1 cellular context compared by ENCODE assay signal in genomic region chr16:27268376-27269299, GRCh38.
TF ChIP-seq lines count a peak whose summit lies in the region.

TSS of gene NSMCE1 (minus strand) at chr16:27268772. CDS start at chr16:27257570, 11,202 bp downstream.

TF ChIP-seq in HEK293, 187 proteins besides CTCF, POLR2A, EP300 and RAD21 (continued from another document and continues in another):
- TF ChIP-seq KLF10 (tag by site-specific recombination; IDR thresholded peaks at IDR 0.05) (no peak), YY1 (tag by site-specific recombination; IDR thresholded peaks at IDR 0.05) (peak; percentile 58), ZNF221 (tag by site-specific recombination; IDR thresholded peaks at IDR 0.05; ENCODE audit: borderline replicate concordance) (no peak), ZNF175 (tag by site-specific recombination; IDR thresholded peaks at IDR 0.05) (no peak), SP3 (tag by site-specific recombination; IDR thresholded peaks at IDR 0.05) (no peak), ZBTB20 (tag by site-specific recombination; IDR thresholded peaks at IDR 0.05) (no peak; the same call in 1 of the 2 replicates), ZNF2 (tag by site-specific recombination; IDR thresholded peaks at IDR 0.05) (no peak), ZIC2 (tag by site-specific recombination; IDR thresholded peaks at IDR 0.05) (peak; percentile 77), KLF7 (tag by site-specific recombination; IDR thresholded peaks at IDR 0.05; ENCODE audit: borderline replicate concordance) (no peak), ZNF701 (tag by site-specific recombination; IDR thresholded peaks at IDR 0.05) (no peak; the same call in 1 of the 2 replicates), SETDB1 (IDR thresholded peaks at IDR 0.05; ENCODE audit: insufficient read length, low read length) (no peak), BCL6B (tag by site-specific recombination; IDR thresholded peaks at IDR 0.05) (no peak), ZNF610 (tag by site-specific recombination; IDR thresholded peaks at IDR 0.05; ENCODE audit: borderline replicate concordance) (no peak), ZNF169 (tag by site-specific recombination; IDR thresholded peaks at IDR 0.05) (no peak), ZEB2 (tag by site-specific recombination; IDR thresholded peaks at IDR 0.05) (peak; percentile 63; the same call in 1 of the 2 replicates), ZNF37A (tag by site-specific recombination; IDR thresholded peaks at IDR 0.05) (no peak), ZNF366 (tag by site-specific recombination; conservative IDR thresholded peaks at IDR 0.05) (no peak), SCRT2 (tag by site-specific recombination; IDR thresholded peaks at IDR 0.05) (peak; percentile 22; the same call in 1 of the 2 replicates), ZNF138 (tag by site-specific recombination; IDR thresholded peaks at IDR 0.05; ENCODE audit: borderline replicate concordance) (no peak), ZNF416 (tag by site-specific recombination; IDR thresholded peaks at IDR 0.05) (no peak), SP7 (tag by site-specific recombination; IDR thresholded peaks at IDR 0.05) (peak; percentile 67), ZSCAN30 (tag by site-specific recombination; IDR thresholded peaks at IDR 0.05) (peak; percentile 42; the same call in 1 of the 2 replicates), TSHZ1 (tag by site-specific recombination; IDR thresholded peaks at IDR 0.05; ENCODE audit: borderline replicate concordance) (no peak), ZBTB17 (tag by site-specific recombination; IDR thresholded peaks at IDR 0.05) (peak; percentile 63), YY2 (tag by site-specific recombination; IDR thresholded peaks at IDR 0.05) (no peak), ZNF544 (tag by site-specific recombination; IDR thresholded peaks at IDR 0.05) (no peak), ZNF791 (tag by site-specific recombination; IDR thresholded peaks at IDR 0.05) (no peak), ZNF449 (tag by site-specific recombination; IDR thresholded peaks at IDR 0.05) (no peak), ZNF555 (tag by site-specific recombination; conservative IDR thresholded peaks at IDR 0.05) (no peak), ZNF624 (tag by site-specific recombination; IDR thresholded peaks at IDR 0.05) (no peak), ZNF391 (tag by site-specific recombination; IDR thresholded peaks at IDR 0.05; ENCODE audit: borderline replicate concordance, low read depth) (no peak), BCL11B (tag by site-specific recombination; IDR thresholded peaks at IDR 0.05; ENCODE audit: low read depth) (no peak), ZNF768 (tag by site-specific recombination; IDR thresholded peaks at IDR 0.05) (no peak), REST (tag by site-specific recombination; IDR thresholded peaks at IDR 0.05) (no peak), ZNF214 (tag by site-specific recombination; IDR thresholded peaks at IDR 0.05; ENCODE audit: borderline replicate concordance) (no peak), ZNF24 (tag by site-specific recombination; IDR thresholded peaks at IDR 0.05) (peak; percentile 53; the same call in 1 of the 2 replicates), ZNF292 (tag by site-specific recombination; IDR thresholded peaks at IDR 0.05; ENCODE audit: borderline replicate concordance, low read depth) (no peak), ZXDB (tag by site-specific recombination; IDR thresholded peaks at IDR 0.05) (peak; percentile 56; the same call in 1 of the 2 replicates), ZNF692 (tag by site-specific recombination; IDR thresholded peaks at IDR 0.05) (0 out of 2 replicates have a peak, but pooled peaks have one; percentile 31), ZNF580 (tag by site-specific recombination; IDR thresholded peaks at IDR 0.05) (peak; percentile 41; the same call in 1 of the 2 replicates), ZNF549 (tag by site-specific recombination; IDR thresholded peaks at IDR 0.05) (no peak), SCRT1 (tag by site-specific recombination; IDR thresholded peaks at IDR 0.05; ENCODE audit: borderline replicate concordance) (no peak), ZSCAN5A (tag by site-specific recombination; IDR thresholded peaks at IDR 0.05) (0 out of 2 replicates have a peak, but pooled peaks have one; percentile 52), ZBTB49 (tag by site-specific recombination; IDR thresholded peaks at IDR 0.05; ENCODE audit: low read depth) (no peak), ZNF561 (tag by site-specific recombination; IDR thresholded peaks at IDR 0.05; ENCODE audit: borderline replicate concordance) (0 out of 2 replicates have a peak, but pooled peaks have one; percentile 36), ZNF248 (tag by site-specific recombination; IDR thresholded peaks at IDR 0.05) (no peak)
